Comparison of ENCODE assay signal across 10 cellular contexts in genomic region chr20:1281279-1282057, GRCh38. TPM values are rescaled to one million over a fixed set of nuclear protein-coding genes. Genes with fewer than 3 reads are reported as not detected.
DNase-seq lines count a peak whose midpoint lies in the region; ATAC-seq lines count a peak whose summit lies in the region.
"Had no signal": no experiment of that assay in that cellular context is flagged by ENCODE, and none has a peak within 500 bp of the region (broad histone marks: within the 10 kb centered on the region; RNA-seq: fewer than 3 reads in every experiment).

No MANE protein-coding gene starts in this region.

- ATAC-seq in Right ventricle myocardium superior (ENCODE audit: poor library complexity) (peak; percentile 67), HG02870 (IDR thresholded peaks at IDR 0.05; ENCODE audit: unreplicated experiment) (no peak), GM21723 (IDR thresholded peaks at IDR 0.05; ENCODE audit: unreplicated experiment) (no peak), HG02588 (IDR thresholded peaks at IDR 0.05; ENCODE audit: unreplicated experiment) (no peak)

- DNase-seq in NCI-H1417 treated with DMSO at 0.1 percent for 48 hours (lab: John Stamatoyannopoulos, UW) (peak; percentile 75), NCI-H748 treated with DMSO at 0.1 percent for 48 hours (lab: John Stamatoyannopoulos, UW) (peak; percentile 81), Right ventricle myocardium superior (no peak), GOT3 (lab: John Stamatoyannopoulos, UW) (no peak)
- DNase-seq in stimulated activated CD8-positive, alpha-beta memory T cell treated with anti-CD3 and anti-CD28 coated beads, Interleukin-4, amount 100 ng/mL, for 48 hours: peak; percentile 17

- intact Hi-C loops in Right ventricle myocardium superior (cut with DNase I): no loop called here

RNA-seq across cellular contexts. Expression of gene SNPH, which starts 15.4 kb away (rescaled TPM):
- 8.9 TPM for total RNA-seq in Right ventricle myocardium superior

RNA-seq across cellular contexts. Expression of gene SDCBP2, which starts 47.5 kb away (rescaled TPM):
- total RNA-seq in Right ventricle myocardium superior: 2.5 TPM

RNA-seq across cellular contexts. Expression of gene RAD21L1, which starts 55.6 kb away (rescaled TPM):
- not detected for total RNA-seq in Right ventricle myocardium superior
- total RNA-seq: endothelial cell of umbilical vein, thoracic aorta had no signal

Comparison
In these comparisons a context has a peak if more than half of its experiments do, and no peak if none do; other contexts are left out.
1. DNase-seq: peak in NCI-H1417 treated with DMSO at 0.1 percent for 48 hours (single experiment), NCI-H748 treated with DMSO at 0.1 percent for 48 hours (single experiment) and stimulated activated CD8-positive, alpha-beta memory T cell treated with anti-CD3 and anti-CD28 coated beads, Interleukin-4, amount 100 ng/mL, for 48 hours (single experiment); none in Right ventricle myocardium superior (single experiment) and GOT3 (single experiment).